7 cellular contexts compared by ENCODE assay signal in genomic region chr4:56757270-56757746, GRCh38.
DNase-seq lines count a peak whose midpoint lies in the region; ATAC-seq, FAIRE-seq and TF ChIP-seq lines count a peak whose summit lies in the region.

No MANE protein-coding gene starts in this region.

- H3K9me3 Mint-ChIP-seq in chondrocyte (ENCODE audit: low read depth) = no peaks in the 10 kb centered on the region

- peak overlapping the region; percentile 9 for H4K8ac ChIP-seq in trophoblast cell (ENCODE audit: low read depth, low read length)

- peaks cover 35% of the 10 kb centered on the region for H3K4me1 Mint-ChIP-seq in chondrocyte (ENCODE audit: low read depth)

- DNase-seq in GM19239 (ENCODE audit: insufficient read length, low spot score) = peak; percentile 8
- no peak for DNase-seq in RWPE2 (ENCODE audit: low spot score)
- no peak for DNase-seq in chondrocyte (ENCODE audit: low spot score)
- no peak for DNase-seq in trophoblast cell
- DNase-seq in D721Med (ENCODE audit: insufficient read length, low spot score) = no peak
- DNase-seq in globus pallidus (ENCODE audit: low spot score) = no peak

- H3K79me2 ChIP-seq in trophoblast cell (ENCODE audit: control insufficient read depth, insufficient read depth, low read length, poor library complexity) = no peaks in the 10 kb centered on the region

- peak overlapping the region; percentile 58 for H2BK12ac ChIP-seq in trophoblast cell (ENCODE audit: low read length)

- peaks cover 4% of the 10 kb centered on the region for H3K27me3 Mint-ChIP-seq in chondrocyte (ENCODE audit: low read depth)

- H2AK5ac ChIP-seq in trophoblast cell (ENCODE audit: low read length) = peak overlapping the region; percentile 3

- ATAC-seq in HG02970 (IDR thresholded peaks at IDR 0.05; ENCODE audit: low FRiP score, unreplicated experiment) (peak; percentile 39), RWPE2 (ENCODE audit: low read depth) (peak; percentile 71)

- H3K18ac ChIP-seq in trophoblast cell (ENCODE audit: low read length) = peak overlapping the region; percentile 6

- H3K4me2 ChIP-seq in trophoblast cell (ENCODE audit: low read length) = peak overlapping the region; percentile 31

- H3K4me1 ChIP-seq in RWPE2 (ENCODE audit: insufficient read depth, poor library complexity, severe bottlenecking) = peaks cover 30% of the 10 kb centered on the region
- H3K4me1 ChIP-seq in trophoblast cell (ENCODE audit: control insufficient read depth in 1 of 2, insufficient read depth in 2 of 2, low read length in 2 of 2) = peaks cover 20 to 27% of the 10 kb centered on the region in 2 experiments

- no peaks in the 10 kb centered on the region for H3K36me3 Mint-ChIP-seq in chondrocyte (ENCODE audit: low read depth)

- H3K27ac ChIP-seq in RWPE2 (ENCODE audit: poor library complexity, severe bottlenecking) (peak overlapping the region; percentile 66), trophoblast cell (ENCODE audit: low read depth, low read length) (peak overlapping the region; percentile 89)

- H3K27me3 ChIP-seq in RWPE2 (ENCODE audit: insufficient read depth, poor library complexity, severe bottlenecking) (no peaks in the 10 kb centered on the region), trophoblast cell (ENCODE audit: insufficient read depth, low read length) (no peaks in the 10 kb centered on the region)

- peak overlapping the region; percentile 73 for H4K91ac ChIP-seq in trophoblast cell (ENCODE audit: low read depth, low read length)

- H3K9me3 ChIP-seq in RWPE2 (ENCODE audit: severe bottlenecking) = no peaks in the 10 kb centered on the region
- no peaks in the 10 kb centered on the region for H3K9me3 ChIP-seq in trophoblast cell (ENCODE audit: insufficient read depth, low read depth, low read length)

- H3K36me3 ChIP-seq in RWPE2 (ENCODE audit: low read depth) = no peaks in the 10 kb centered on the region
- H3K36me3 ChIP-seq in trophoblast cell (ENCODE audit: control insufficient read depth in 1 of 2, insufficient read depth in 2 of 2, low read length in 2 of 2) = no peaks in the 10 kb centered on the region

- H4K12ac ChIP-seq in trophoblast cell (ENCODE audit: low read depth, low read length) = no peak overlapping the region

- H3K4me3 Mint-ChIP-seq in chondrocyte (ENCODE audit: unreplicated experiment) = peak overlapping the region; percentile 53

- peak overlapping the region; percentile 52 for H2BK5ac ChIP-seq in trophoblast cell (ENCODE audit: low read depth, low read length, poor library complexity)

- H3K27ac Mint-ChIP-seq in chondrocyte (ENCODE audit: unreplicated experiment) = peak overlapping the region; percentile 100

- no peak overlapping the region for H2AFZ ChIP-seq in trophoblast cell (ENCODE audit: insufficient read depth, low read length, poor library complexity)

- H3K23ac ChIP-seq in trophoblast cell (ENCODE audit: low read length) = no peak overlapping the region

- H3K9ac ChIP-seq in trophoblast cell (ENCODE audit: low read length) = no peak overlapping the region

- no CpG with 5 or more reads among the region's 5 CpGs for WGBS in trophoblast cell (ENCODE audit: extremely low coverage, insufficient coverage, insufficient read length)

- H3K4me3 ChIP-seq in RWPE2 (ENCODE audit: severe bottlenecking) (no peak overlapping the region), trophoblast cell (ENCODE audit: low read depth, low read length) (no peak overlapping the region)

- no peak for TF ChIP-seq CTCF in RWPE2 (IDR thresholded peaks at IDR 0.05; ENCODE audit: poor library complexity, severe bottlenecking)
- no peak for TF ChIP-seq CTCF in chondrocyte (IDR thresholded peaks at IDR 0.05)
- TF ChIP-seq CTCF in D721Med (IDR thresholded peaks at IDR 0.05; ENCODE audit: insufficient read depth, missing control alignments) = no peak

- H3K79me1 ChIP-seq in trophoblast cell (ENCODE audit: low read length) = peaks cover 19% of the 10 kb centered on the region

- peak overlapping the region; percentile 70 for H2BK120ac ChIP-seq in trophoblast cell (ENCODE audit: insufficient read depth, low read length, poor library complexity)

- peak overlapping the region; percentile 3 for H3K4ac ChIP-seq in trophoblast cell (ENCODE audit: low read depth, low read length)

- H3K14ac ChIP-seq in trophoblast cell (ENCODE audit: low read length) = peak overlapping the region; percentile 20

- no peak for FAIRE-seq in GM19239 (lab: Jason Lieb, UNC)
- no peak for FAIRE-seq in D721Med (lab: Jason Lieb, UNC)
